11 cellular contexts compared by ENCODE assay signal in the genomic region with DNA sequence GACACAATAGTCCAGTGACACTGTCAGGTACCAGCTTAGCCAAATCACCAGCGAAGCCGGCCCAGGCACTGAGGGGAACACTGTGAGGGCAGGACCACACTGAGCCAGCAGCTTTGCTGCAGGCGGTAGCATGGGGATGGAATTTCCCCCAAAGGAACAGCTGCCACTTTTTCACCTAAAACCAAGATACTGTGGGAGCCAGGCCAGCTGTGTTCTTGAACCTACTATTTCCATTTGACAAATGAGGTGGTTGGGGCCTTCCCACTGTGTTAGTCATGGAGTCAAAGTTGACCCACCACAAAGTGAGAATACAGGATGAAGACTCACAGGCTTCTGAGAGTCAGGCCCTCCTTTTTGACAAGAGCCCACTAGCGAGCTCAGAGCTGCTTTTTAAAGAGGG.
DNase-seq lines count a peak whose midpoint lies in the region; ATAC-seq and TF ChIP-seq lines count a peak whose summit lies in the region.
"Had no signal": no experiment of that assay in that cellular context is flagged by ENCODE, and none has a peak within 500 bp of the region (broad histone marks: within the 10 kb centered on the region; RNA-seq: fewer than 3 reads in every experiment).

No MANE protein-coding gene starts in this region.

- BruUV-seq in Calu3 (replicated peaks; lab: Mats Ljungman, UMichigan), result no TSS peak

- intact Hi-C loops in natural killer cell (cut with micrococcal nuclease) (no loop called here), Calu3 (cut with micrococcal nuclease; ENCODE audit: unreplicated experiment) (no loop called here)

- H3K9me3 Mint-ChIP-seq in natural killer cell, result no peaks in the 10 kb centered on the region
- no peaks in the 10 kb centered on the region for H3K9me3 Mint-ChIP-seq in Calu3 (ENCODE audit: low read depth, unreplicated experiment)

- DNase-seq in GM10266 (ENCODE audit: extremely low spot score), result peak; percentile 45
- no peak for DNase-seq in natural killer cell
- no peak for DNase-seq in Calu3
- no peak for DNase-seq in cerebellum (ENCODE audit: low spot score)
- DNase-seq: KBM-7, retina, uterus had no signal

- no peaks in the 10 kb centered on the region for H3K36me3 Mint-ChIP-seq in natural killer cell
- no peaks in the 10 kb centered on the region for H3K36me3 Mint-ChIP-seq in Calu3 (ENCODE audit: insufficient read depth, unreplicated experiment)

- peak overlapping the region; percentile 48 for H3K27ac ChIP-seq in cingulate gyrus (ENCODE audit: low read depth, low read length)
- H3K27ac ChIP-seq: uterus had no signal

- peak; percentile 68 for ATAC-seq in GM21423 (IDR thresholded peaks at IDR 0.05; ENCODE audit: unreplicated experiment)
- peak; percentile 58 for ATAC-seq in HG03095 (IDR thresholded peaks at IDR 0.05; ENCODE audit: unreplicated experiment)
- no peak for ATAC-seq in natural killer cell
- no peak for ATAC-seq in HG03025 (IDR thresholded peaks at IDR 0.05; ENCODE audit: low FRiP score, unreplicated experiment)

- H3K4me3 Mint-ChIP-seq in natural killer cell (no peak overlapping the region), Calu3 (ENCODE audit: low read depth, unreplicated experiment) (no peak overlapping the region)

- H3K27ac Mint-ChIP-seq in natural killer cell (no peak overlapping the region), Calu3 (ENCODE audit: unreplicated experiment) (no peak overlapping the region)

- TF ChIP-seq CTCF in GM10266 (IDR thresholded peaks at IDR 0.05; ENCODE audit: control insufficient read depth, insufficient read depth, low read depth, missing control alignments), result no peak
- TF ChIP-seq CTCF in natural killer cell (IDR thresholded peaks at IDR 0.05), result no peak
- no peak for TF ChIP-seq CTCF in Calu3 (IDR thresholded peaks at IDR 0.05; ENCODE audit: unreplicated experiment)

- CTCF ChIA-PET in Calu3 (lab: Charles Lee), result no interaction called here

- H3K27me3 Mint-ChIP-seq in natural killer cell (ENCODE audit: low read depth in 2 of 2) (no peaks in the 10 kb centered on the region), Calu3 (ENCODE audit: unreplicated experiment) (no peaks in the 10 kb centered on the region)

- H3K4me1 Mint-ChIP-seq in natural killer cell (no peaks in the 10 kb centered on the region), Calu3 (ENCODE audit: low read depth, unreplicated experiment) (no peaks in the 10 kb centered on the region)

Comparison
In these comparisons a context has a peak if more than half of its experiments do, and no peak if none do; other contexts are left out.
1. ATAC-seq: peak in GM21423 (single experiment) and HG03095 (single experiment); none in natural killer cell (0 of 3) and HG03025 (single experiment).